2 cellular contexts compared by ENCODE assay signal in the genomic region with DNA sequence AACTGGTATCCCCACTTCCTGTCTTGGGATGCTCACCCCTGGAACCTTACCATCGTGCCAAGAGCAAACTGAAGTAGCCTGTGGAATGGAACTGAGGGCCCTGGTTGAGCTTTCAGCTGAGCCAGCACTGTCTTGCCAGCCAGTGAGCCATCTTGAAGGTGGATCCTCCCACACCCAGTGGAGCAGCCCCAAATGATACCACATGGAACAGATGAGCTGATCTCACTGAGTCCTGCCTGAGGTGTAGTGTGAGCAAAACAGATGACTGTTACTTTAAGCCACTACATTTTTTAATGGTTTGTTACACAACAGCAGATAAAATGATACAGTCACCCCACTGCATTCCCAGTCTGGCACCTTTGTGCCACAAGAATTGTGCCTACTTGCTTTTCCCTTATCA.
TF ChIP-seq lines count a peak whose summit lies in the region.

No MANE protein-coding gene starts in this region.

TF ChIP-seq in SK-N-SH, 30 proteins besides CTCF, POLR2A, EP300 and RAD21 (continued from another document):
- TF ChIP-seq USF2 (IDR thresholded peaks at IDR 0.05; ENCODE audit: borderline replicate concordance, low read depth, low read length) (no peak), CHD2 (IDR thresholded peaks at IDR 0.05; ENCODE audit: low read length, partially characterized antibody) (no peak), RFX5 (IDR thresholded peaks at IDR 0.05; ENCODE audit: low read length) (no peak), TAF1 (IDR thresholded peaks at IDR 0.05; ENCODE audit: borderline replicate concordance, low read depth, low read length) (no peak), RCOR1 (IDR thresholded peaks at IDR 0.05; ENCODE audit: low read length) (no peak), MXI1 (IDR thresholded peaks at IDR 0.05; ENCODE audit: low read depth, low read length) (no peak), POLR2AphosphoS5 (IDR thresholded peaks at IDR 0.05; ENCODE audit: low read depth, low read length) (0 out of 2 replicates have a peak, but pooled peaks have one; percentile 9)
- TF ChIP-seq, protein P1, sequence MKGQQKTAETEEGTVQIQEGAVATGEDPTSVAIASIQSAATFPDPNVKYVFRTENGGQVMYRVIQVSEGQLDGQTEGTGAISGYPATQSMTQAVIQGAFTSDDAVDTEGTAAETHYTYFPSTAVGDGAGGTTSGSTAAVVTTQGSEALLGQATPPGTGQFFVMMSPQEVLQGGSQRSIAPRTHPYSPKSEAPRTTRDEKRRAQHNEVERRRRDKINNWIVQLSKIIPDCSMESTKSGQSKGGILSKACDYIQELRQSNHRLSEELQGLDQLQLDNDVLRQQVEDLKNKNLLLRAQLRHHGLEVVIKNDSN (IDR thresholded peaks at IDR 0.05; ENCODE audit: borderline replicate concordance, low read depth), result no peak
TF ChIP-seq in SK-N-SH: peak in this region for 1.

TF ChIP-seq in SK-N-SH treated with all-trans-retinoic acid at 6 μM for 48 hours, 23 proteins besides CTCF, POLR2A, EP300 and RAD21 (continued from another document):
- TF ChIP-seq PATZ1 (CRISPR knock-in tag; IDR thresholded peaks at IDR 0.05; ENCODE audit: borderline replicate concordance) (no peak), PPARA (CRISPR knock-in tag; IDR thresholded peaks at IDR 0.05; ENCODE audit: borderline replicate concordance) (no peak), ZFP30 (CRISPR knock-in tag; IDR thresholded peaks at IDR 0.05) (no peak), OSR1 (CRISPR knock-in tag; IDR thresholded peaks at IDR 0.05) (no peak), ZNF565 (CRISPR knock-in tag; conservative IDR thresholded peaks at IDR 0.05; ENCODE audit: low read depth) (no peak), RARB (CRISPR knock-in tag; IDR thresholded peaks at IDR 0.05) (no peak)
TF ChIP-seq in SK-N-SH treated with all-trans-retinoic acid at 6 μM for 48 hours: peak in this region for 0.
